ENCODE assay signal across 21 cellular contexts in genomic region chr18:58850784-58851469, GRCh38. TPM values are rescaled to one million over a fixed set of nuclear protein-coding genes. Genes with fewer than 3 reads are reported as not detected.
DNase-seq lines count a peak whose midpoint lies in the region; ATAC-seq, FAIRE-seq and TF ChIP-seq lines count a peak whose summit lies in the region.
"Had no signal": no experiment of that assay in that cellular context is flagged by ENCODE, and none has a peak within 500 bp of the region (broad histone marks: within the 10 kb centered on the region; RNA-seq: fewer than 3 reads in every experiment).

No MANE protein-coding gene starts in this region.

- H2BK20ac ChIP-seq in H9 (ENCODE audit: low read depth, low read length, poor library complexity, severe bottlenecking): no peak overlapping the region

- H3K14ac ChIP-seq in H9 (ENCODE audit: insufficient read depth, low read length): 0 out of 2 replicates have a peak overlapping the region, but pooled peaks have one; percentile 34

- 0 out of 2 replicates have a peak, but pooled peaks cover 2% of the 10 kb centered on the region for H3K79me2 ChIP-seq in H9 (ENCODE audit: insufficient read depth, low read length)

- TF ChIP-seq CTCF in H9 (conservative IDR thresholded peaks at IDR 0.05) (no peak), WTC11 (IDR thresholded peaks at IDR 0.05) (no peak), right atrium auricular region (IDR thresholded peaks at IDR 0.05) (no peak), psoas muscle (IDR thresholded peaks at IDR 0.05) (no peak)

- no CpG with 5 or more reads among the region's 12 CpGs for WGBS in H9 (ENCODE audit: extremely low coverage, insufficient read length, low lambda C conversion rate)
- WGBS in psoas muscle, 3 donors: 65 to 76% (median 67%) methylated on average over 12 of the region's 12 CpGs
- 89 to 95% (median 92%) methylated on average over 12 of the region's 12 CpGs for WGBS in small intestine, 3 donors

- no peak overlapping the region for H2BK12ac ChIP-seq in H9 (ENCODE audit: insufficient read length, low read depth, low read length)

- no peak for FAIRE-seq in small intestine (lab: Jason Lieb, UNC)
- FAIRE-seq: G401.6, islet of Langerhans had no signal

- H3K27ac Mint-ChIP-seq in H9: peak overlapping the region; percentile 95 to 99 (median 97)
- H3K27ac Mint-ChIP-seq in WTC11: peak overlapping the region; percentile 97
- no peak overlapping the region for H3K27ac Mint-ChIP-seq in activated T-helper 2 cell treated with anti-CD3 and anti-CD28 coated beads, Interferon-gamma antibody, Interleukin-2, Interleukin-4, amounts not matched to agents 10 μg/mL and 5 μg/mL and 100 μg/mL, durations not matched to agents 14 hours and 24 hours and 36 hours
- no peak overlapping the region for H3K27ac Mint-ChIP-seq in activated naive CD8-positive, alpha-beta T cell treated with anti-CD3 and anti-CD28 coated beads, Interleukin-2, amount 50 U/mL, for 24 hours

- H3K23me2 ChIP-seq in H9 (ENCODE audit: insufficient read length, low read depth, low read length, poor library complexity, severe bottlenecking): no peaks in the 10 kb centered on the region

- H2AFZ ChIP-seq in H9 (ENCODE audit: low read length): no peak overlapping the region

- H4K91ac ChIP-seq in H9 (ENCODE audit: insufficient read length, low read depth, low read length): no peak overlapping the region

- POLR2A ChIA-PET in WTC11 (lab: Charles Lee): interaction anchor here (0.6 to 1.6 kb wide), 5 partner anchors 11 to 19 kb away, joined by 3 to 20 read pairs (median 6); partner anchors contain the start of gene ZNF532

- H2AK5ac ChIP-seq in H9 (ENCODE audit: insufficient read length, low read length): peak overlapping the region; percentile 43

- no peak overlapping the region for H2BK120ac ChIP-seq in H9 (ENCODE audit: low read depth, low read length, poor library complexity, severe bottlenecking)

- H4K8ac ChIP-seq in H9 (replicated peaks; ENCODE audit: insufficient read length, low read depth, low read length): no peak overlapping the region

- H3K18ac ChIP-seq in H9 (ENCODE audit: insufficient read length, low read depth, low read length): peak overlapping the region; percentile 56

- H2BK5ac ChIP-seq in H9 (ENCODE audit: insufficient read length, low read length): no peak overlapping the region

- H3K4ac ChIP-seq in H9 (ENCODE audit: low read depth, low read length): peak overlapping the region; percentile 60

- H3K4me3 Mint-ChIP-seq in H9 (peak overlapping the region in 1 of 2 experiments; percentile 63; a peak in 3 of 5 replicates), WTC11 (no peak overlapping the region)
- no peak overlapping the region for H3K4me3 Mint-ChIP-seq in activated T-helper 2 cell treated with anti-CD3 and anti-CD28 coated beads, Interferon-gamma antibody, Interleukin-2, Interleukin-4, amounts not matched to agents 10 μg/mL and 5 μg/mL and 100 μg/mL, durations not matched to agents 14 hours and 24 hours and 36 hours (ENCODE audit: low read depth)
- H3K4me3 Mint-ChIP-seq in activated naive CD8-positive, alpha-beta T cell treated with anti-CD3 and anti-CD28 coated beads, Interleukin-2, amount 50 U/mL, for 24 hours: no peak overlapping the region

- no peak overlapping the region for H2BK15ac ChIP-seq in H9 (ENCODE audit: low read depth, low read length)

- H3K9me3 Mint-ChIP-seq in H9 (no peaks in the 10 kb centered on the region; a peak in 1 of 5 replicates), WTC11 (no peaks in the 10 kb centered on the region; the same call in 1 of the 2 replicates)
- no peaks in the 10 kb centered on the region for H3K9me3 Mint-ChIP-seq in activated T-helper 2 cell treated with anti-CD3 and anti-CD28 coated beads, Interferon-gamma antibody, Interleukin-2, Interleukin-4, amounts not matched to agents 10 μg/mL and 5 μg/mL and 100 μg/mL, durations not matched to agents 14 hours and 24 hours and 36 hours
- no peaks in the 10 kb centered on the region for H3K9me3 Mint-ChIP-seq in activated naive CD8-positive, alpha-beta T cell treated with anti-CD3 and anti-CD28 coated beads, Interleukin-2, amount 50 U/mL, for 24 hours
- H3K9me3 Mint-ChIP-seq: IgD-negative memory B cell had no signal

- H3K4me1 Mint-ChIP-seq in H9 (peaks cover 58 to 68% of the 10 kb centered on the region in 2 experiments), WTC11 (peaks cover 65% of the 10 kb centered on the region)
- no peaks in the 10 kb centered on the region for H3K4me1 Mint-ChIP-seq in activated T-helper 2 cell treated with anti-CD3 and anti-CD28 coated beads, Interferon-gamma antibody, Interleukin-2, Interleukin-4, amounts not matched to agents 10 μg/mL and 5 μg/mL and 100 μg/mL, durations not matched to agents 14 hours and 24 hours and 36 hours (ENCODE audit: low read depth)
- H3K4me1 Mint-ChIP-seq in activated naive CD8-positive, alpha-beta T cell treated with anti-CD3 and anti-CD28 coated beads, Interleukin-2, amount 50 U/mL, for 24 hours: peaks cover 4% of the 10 kb centered on the region

- no peaks in the 10 kb centered on the region for H4K20me1 ChIP-seq in H9 (ENCODE audit: control insufficient read depth, insufficient read depth, insufficient read length)

- H4K5ac ChIP-seq in H9 (ENCODE audit: insufficient read length, low read depth, low read length): no peak overlapping the region

- H3K9me3 ChIP-seq in H9 (ENCODE audit: control insufficient read depth, low read depth, low read length) (no peaks in the 10 kb centered on the region), right atrium auricular region (no peaks in the 10 kb centered on the region), psoas muscle (no peaks in the 10 kb centered on the region), small intestine (ENCODE audit: control insufficient read depth, low read depth) (no peaks in the 10 kb centered on the region)
- H3K9me3 ChIP-seq: body of pancreas, esophagus muscularis mucosa, mucosa of descending colon, SK-N-SH, suprapubic skin had no signal

- CTCF ChIA-PET in WTC11 (lab: Charles Lee): no interaction called here

- H3K9ac ChIP-seq in H9 (ENCODE audit: extremely low read depth, insufficient read length, low read length): no peak overlapping the region
- H3K9ac ChIP-seq: SK-N-SH had no signal

- H3K23ac ChIP-seq in H9 (ENCODE audit: insufficient read length, low read depth, low read length): no peak overlapping the region

- no peak overlapping the region for H3K56ac ChIP-seq in H9 (ENCODE audit: insufficient read length, low read depth, low read length)

- no peaks in the 10 kb centered on the region for H3K79me1 ChIP-seq in H9 (ENCODE audit: insufficient read depth, low read depth, low read length, poor library complexity, severe bottlenecking)

- peak overlapping the region; percentile 95 for H3T11ph ChIP-seq in H9 (ENCODE audit: low read length)

- intact Hi-C loops in psoas muscle (cut with DNase I): no loop called here
- intact Hi-C loops in activated T-helper 2 cell treated with anti-CD3 and anti-CD28 coated beads, Interferon-gamma antibody, Interleukin-2, Interleukin-4, amounts not matched to agents 10 μg/mL and 5 μg/mL and 100 μg/mL, durations not matched to agents 14 hours and 24 hours and 36 hours (cut with micrococcal nuclease): no loop called here

- H3K27me3 Mint-ChIP-seq in H9 (ENCODE audit: low read depth) (no peaks in the 10 kb centered on the region), WTC11 (ENCODE audit: low read depth) (no peaks in the 10 kb centered on the region; the same call in 1 of the 2 replicates)
- H3K27me3 Mint-ChIP-seq in activated T-helper 2 cell treated with anti-CD3 and anti-CD28 coated beads, Interferon-gamma antibody, Interleukin-2, Interleukin-4, amounts not matched to agents 10 μg/mL and 5 μg/mL and 100 μg/mL, durations not matched to agents 14 hours and 24 hours and 36 hours (ENCODE audit: low read depth): peaks cover 26% of the 10 kb centered on the region
- H3K27me3 Mint-ChIP-seq in activated naive CD8-positive, alpha-beta T cell treated with anti-CD3 and anti-CD28 coated beads, Interleukin-2, amount 50 U/mL, for 24 hours: peaks cover 33% of the 10 kb centered on the region

- H3K36me3 Mint-ChIP-seq in H9 (ENCODE audit: insufficient read depth in 1 of 3, low read depth in 3 of 3) (peaks cover 0 to 7% (median 2%) of the 10 kb centered on the region in 3 experiments; a peak in 2 of 7 replicates), WTC11 (no peaks in the 10 kb centered on the region)
- no peaks in the 10 kb centered on the region for H3K36me3 Mint-ChIP-seq in activated T-helper 2 cell treated with anti-CD3 and anti-CD28 coated beads, Interferon-gamma antibody, Interleukin-2, Interleukin-4, amounts not matched to agents 10 μg/mL and 5 μg/mL and 100 μg/mL, durations not matched to agents 14 hours and 24 hours and 36 hours (ENCODE audit: low read depth)
- H3K36me3 Mint-ChIP-seq in activated naive CD8-positive, alpha-beta T cell treated with anti-CD3 and anti-CD28 coated beads, Interleukin-2, amount 50 U/mL, for 24 hours (ENCODE audit: low read depth): no peaks in the 10 kb centered on the region

- peak overlapping the region; percentile 7 for H3K4me2 ChIP-seq in H9 (ENCODE audit: insufficient read depth, insufficient read length, low read length)
- H3K4me2 ChIP-seq: SK-N-SH had no signal

- H3K4me1 ChIP-seq in H9 (ENCODE audit: insufficient read depth, low read length) (peaks cover 26% of the 10 kb centered on the region; the same call in 1 of the 2 replicates), right atrium auricular region (peaks cover 0 to 18% of the 10 kb centered on the region in 2 donors), psoas muscle (peaks cover 14% of the 10 kb centered on the region), small intestine (ENCODE audit: control insufficient read depth in 2 of 2, insufficient read depth in 1 of 2, low read depth in 1 of 2, low read length in 1 of 2) (no peaks in the 10 kb centered on the region)

- H3K4me3 ChIP-seq in right atrium auricular region (no peak overlapping the region), psoas muscle (no peak overlapping the region), small intestine (ENCODE audit: low read depth in 1 of 2, low read length in 2 of 2) (no peak overlapping the region)
- H3K4me3 ChIP-seq: body of pancreas, esophagus muscularis mucosa, mucosa of descending colon, suprapubic skin had no signal

- H3K27ac ChIP-seq in H9 (ENCODE audit: insufficient read length, low read depth, low read length): peak overlapping the region; percentile 17
- H3K27ac ChIP-seq in right atrium auricular region: no peak overlapping the region
- H3K27ac ChIP-seq in psoas muscle: no peak overlapping the region
- H3K27ac ChIP-seq in small intestine (ENCODE audit: low read depth in 1 of 2, low read length in 1 of 2): no peak overlapping the region
- H3K27ac ChIP-seq: esophagus muscularis mucosa, suprapubic skin had no signal

- ATAC-seq in WTC11 (no peak), psoas muscle (no peak)
- ATAC-seq in activated naive CD8-positive, alpha-beta T cell treated with anti-CD3 and anti-CD28 coated beads, Interleukin-2, amount 50 U/mL, for 24 hours: no peak

- H3K27me3 ChIP-seq in H9 (ENCODE audit: insufficient read depth, low read length) (no peaks in the 10 kb centered on the region), right atrium auricular region (no peaks in the 10 kb centered on the region), psoas muscle (ENCODE audit: insufficient read depth in 3 of 3, low read length in 2 of 3) (no peaks in the 10 kb centered on the region), small intestine (ENCODE audit: control insufficient read depth in 2 of 2, insufficient read depth in 2 of 2, low read length in 2 of 2) (peaks cover 0 to 2% of the 10 kb centered on the region in 2 donors)
- H3K27me3 ChIP-seq: body of pancreas, suprapubic skin had no signal

- H3K36me3 ChIP-seq in right atrium auricular region (no peaks in the 10 kb centered on the region), psoas muscle (ENCODE audit: insufficient read depth in 1 of 2, low read depth in 1 of 2) (no peaks in the 10 kb centered on the region), small intestine (ENCODE audit: control insufficient read depth in 2 of 2, insufficient read depth in 2 of 2, low read length in 2 of 2) (no peaks in the 10 kb centered on the region)
- H3K36me3 ChIP-seq: esophagus muscularis mucosa, suprapubic skin had no signal

- DNase-seq in H9: no peak
- DNase-seq in WTC11 (ENCODE audit: low spot score): no peak
- DNase-seq in right atrium auricular region (ENCODE audit: low spot score): peak; percentile 67
- DNase-seq in psoas muscle: peak; percentile 44 to 60
- no peak for DNase-seq in activated T-helper 2 cell treated with anti-CD3 and anti-CD28 coated beads, Interferon-gamma antibody, Interleukin-2, Interleukin-4, amounts not matched to agents 10 μg/mL and 5 μg/mL and 100 μg/mL, durations not matched to agents 14 hours and 24 hours and 36 hours (ENCODE audit: low spot score)
- DNase-seq in activated naive CD8-positive, alpha-beta T cell treated with anti-CD3 and anti-CD28 coated beads, Interleukin-2, amount 50 U/mL, for 24 hours: no peak
- no peak for DNase-seq in MV-4-11 (lab: John Stamatoyannopoulos, UW)
- DNase-seq in small intestine: no peak
- DNase-seq: activated CD4-positive, alpha-beta T cell treated with anti-CD3 and anti-CD28 coated beads for 48 hours; activated CD8-positive, alpha-beta memory T cell treated with anti-CD3 and anti-CD28 coated beads, Interleukin-2, amount 50 U/mL, for 48 hours; activated naive CD4-positive, alpha-beta T cell treated with Interleukin-2 at 50 U/mL for 16 hours; mucosa of descending colon; NCI-H2081 treated with DMSO at 0.1 percent for 48 hours; occipital lobe; SK-N-SH had no signal

RNA-seq across cellular contexts. Expression of gene ZNF532, which starts 13.8 kb away (rescaled TPM):
- total RNA-seq in H9 (2021) (254 and 258 TPM in 2 replicates), WTC11 (2021) (171 to 185 TPM (median 181 TPM) in 3 replicates), right atrium auricular region (10 to 100 TPM; 53.1 to 59.5 TPM), psoas muscle (100 to 1,000 TPM in 1 of 4 donors, 10 to 100 TPM in 3; 68.8 to 105 (median 84.7) TPM)
- polyA plus RNA-seq in psoas muscle (10 to 100 TPM; 13.6 to 41.9 (median 22.7) TPM), small intestine (1 to 10 TPM; 1.3 to 7.4 (median 2.4) TPM)
- 3.7 and 4.3 TPM in 2 replicates for total RNA-seq in activated T-helper 2 cell treated with anti-CD3 and anti-CD28 coated beads, Interferon-gamma antibody, Interleukin-2, Interleukin-4, amounts not matched to agents 10 μg/mL and 5 μg/mL and 100 μg/mL, durations not matched to agents 14 hours and 24 hours and 36 hours

Comparison
In these comparisons a context has a peak if more than half of its experiments do, and no peak if none do; other contexts are left out.
1. DNase-seq: peak in right atrium auricular region (single experiment) and psoas muscle (2 of 2); none in H9 (single experiment), WTC11 (single experiment), activated T-helper 2 cell treated with anti-CD3 and anti-CD28 coated beads, Interferon-gamma antibody, Interleukin-2, Interleukin-4, amounts not matched to agents 10 μg/mL and 5 μg/mL and 100 μg/mL, durations not matched to agents 14 hours and 24 hours and 36 hours (single experiment), activated naive CD8-positive, alpha-beta T cell treated with anti-CD3 and anti-CD28 coated beads, Interleukin-2, amount 50 U/mL, for 24 hours (single experiment), MV-4-11 (single experiment) and small intestine (single experiment).
2. H3K27ac Mint-ChIP-seq: peak in H9 (3 of 3) and WTC11 (single experiment); none in activated T-helper 2 cell treated with anti-CD3 and anti-CD28 coated beads, Interferon-gamma antibody, Interleukin-2, Interleukin-4, amounts not matched to agents 10 μg/mL and 5 μg/mL and 100 μg/mL, durations not matched to agents 14 hours and 24 hours and 36 hours (single experiment) and activated naive CD8-positive, alpha-beta T cell treated with anti-CD3 and anti-CD28 coated beads, Interleukin-2, amount 50 U/mL, for 24 hours (single experiment).
3. RNA of gene ZNF532, which starts 13.8 kb away (total RNA-seq): 254 to 258 TPM in H9, 171 to 185 TPM in WTC11, 68.8 to 105 TPM in psoas muscle and 53.1 to 59.5 TPM in right atrium auricular region; 3.7 to 4.3 TPM in activated T-helper 2 cell treated with anti-CD3 and anti-CD28 coated beads, Interferon-gamma antibody, Interleukin-2, Interleukin-4, amounts not matched to agents 10 μg/mL and 5 μg/mL and 100 μg/mL, durations not matched to agents 14 hours and 24 hours and 36 hours; every median in the first group is over 10 times any median in the second.